In genomic region chrX:110413727-110414124, GRCh38 we compare ENCODE assay signal across 16 cellular contexts. TPM values are rescaled to one million over a fixed set of nuclear protein-coding genes. Genes with fewer than 3 reads are reported as not detected.
DNase-seq lines count a peak whose midpoint lies in the region; FAIRE-seq and TF ChIP-seq lines count a peak whose summit lies in the region.
"Had no signal": no experiment of that assay in that cellular context is flagged by ENCODE, and none has a peak within 500 bp of the region (broad histone marks: within the 10 kb centered on the region; RNA-seq: fewer than 3 reads in every experiment).

No MANE protein-coding gene starts in this region.

- no peak for DNase-seq in GM19239 (ENCODE audit: insufficient read length, low spot score)
- no peak for DNase-seq in MM.1S
- DNase-seq in astrocyte (ENCODE audit: low read depth), result no peak
- DNase-seq in osteoblast (ENCODE audit: insufficient read length, low spot score, missing footprints), result no peak
- no peak for DNase-seq in urothelium cell line (ENCODE audit: low spot score)
- no peak for DNase-seq in EL
- DNase-seq in erythroblast (lab: John Stamatoyannopoulos, UW), result no peak
- DNase-seq: GOT3 had no signal

- H3K27me3 ChIP-seq in MM.1S (replicated peaks; ENCODE audit: insufficient read depth, low read length), result no peaks in the 10 kb centered on the region
- no peaks in the 10 kb centered on the region for H3K27me3 ChIP-seq in astrocyte (ENCODE audit: insufficient read depth, low read length)
- H3K27me3 ChIP-seq in osteoblast (ENCODE audit: insufficient read depth, low read length), result no peaks in the 10 kb centered on the region
- H3K27me3 ChIP-seq: SJSA1 had no signal

- no peaks in the 10 kb centered on the region for H3K9me3 Mint-ChIP-seq in astrocyte (ENCODE audit: unreplicated experiment)
- H3K9me3 Mint-ChIP-seq: CD4-positive, alpha-beta memory T cell; IgD-negative memory B cell; T-cell had no signal

- H3K4me1 Mint-ChIP-seq in astrocyte (ENCODE audit: low read depth, unreplicated experiment), result peaks cover 27% of the 10 kb centered on the region

- FAIRE-seq in GM19239 (lab: Jason Lieb, UNC) (peak; percentile 18), astrocyte (lab: Jason Lieb, UNC) (no peak), urothelium cell line (lab: Jason Lieb, UNC) (no peak)
- FAIRE-seq: GM12878 had no signal

- H3K9ac ChIP-seq in MM.1S (ENCODE audit: low read length) (peak overlapping the region; percentile 19; the same call in 1 of the 2 replicates), astrocyte (ENCODE audit: low read length) (peak overlapping the region; percentile 70)

- H2AFZ ChIP-seq in MM.1S (ENCODE audit: low read length) (peak overlapping the region; percentile 39; the same call in 1 of the 2 replicates), astrocyte (ENCODE audit: low read depth, low read length) (no peak overlapping the region), osteoblast (ENCODE audit: low read length) (no peak overlapping the region)
- H2AFZ ChIP-seq: PC-9 had no signal

- H3K4me3 ChIP-seq in MM.1S (ENCODE audit: low read length) (peak overlapping the region; percentile 25; the same call in 1 of the 2 replicates), astrocyte (ENCODE audit: insufficient read depth, low read depth, low read length) (no peak overlapping the region), osteoblast (ENCODE audit: insufficient read depth, low read length) (no peak overlapping the region)
- H3K4me3 ChIP-seq: GM12878, PC-9, SJSA1 had no signal

- H4K20me1 ChIP-seq in MM.1S (ENCODE audit: insufficient read depth, low read length) (no peaks in the 10 kb centered on the region), astrocyte (ENCODE audit: insufficient read depth, low read length) (no peaks in the 10 kb centered on the region), osteoblast (ENCODE audit: insufficient read depth, low read length) (no peaks in the 10 kb centered on the region)

- H3K9me3 ChIP-seq in MM.1S (replicated peaks; ENCODE audit: insufficient read depth, low read length), result no peaks in the 10 kb centered on the region
- H3K9me3 ChIP-seq in astrocyte (ENCODE audit: insufficient read depth, low read depth, low read length), result no peaks in the 10 kb centered on the region
- no peaks in the 10 kb centered on the region for H3K9me3 ChIP-seq in osteoblast (ENCODE audit: low read depth, low read length)
- H3K9me3 ChIP-seq: Caco-2, HAP-1, SJSA1 had no signal

- peaks cover 22% of the 10 kb centered on the region for H3F3A ChIP-seq in MM.1S (ENCODE audit: insufficient read depth, low read length)

- no peak overlapping the region for H3K27ac Mint-ChIP-seq in astrocyte (ENCODE audit: unreplicated experiment)
- H3K27ac Mint-ChIP-seq: IgD-negative memory B cell, T-cell had no signal

- TF ChIP-seq POLR2A in erythroblast (IDR thresholded peaks at IDR 0.05; ENCODE audit: low read length), result no peak

- H3K4me2 ChIP-seq in MM.1S (ENCODE audit: low read depth, low read length) (peak overlapping the region; percentile 84), astrocyte (ENCODE audit: low read length) (peak overlapping the region; percentile 79), osteoblast (ENCODE audit: insufficient read depth, low read length) (no peak overlapping the region)

- no peaks in the 10 kb centered on the region for H3K79me2 ChIP-seq in MM.1S (ENCODE audit: low read length)
- no peaks in the 10 kb centered on the region for H3K79me2 ChIP-seq in astrocyte (ENCODE audit: insufficient read depth, low read length)
- H3K79me2 ChIP-seq in osteoblast (ENCODE audit: insufficient read depth, low read length), result no peaks in the 10 kb centered on the region

- H3K4me1 ChIP-seq in MM.1S (ENCODE audit: low read length), result peaks cover 41% of the 10 kb centered on the region
- H3K4me1 ChIP-seq in astrocyte (ENCODE audit: insufficient read depth, low read length), result peaks cover 54% of the 10 kb centered on the region
- H3K4me1 ChIP-seq in osteoblast (ENCODE audit: insufficient read depth, low read length), result peaks cover 39% of the 10 kb centered on the region
- H3K4me1 ChIP-seq: Caco-2 had no signal

- no peaks in the 10 kb centered on the region for H3K36me3 ChIP-seq in MM.1S (replicated peaks; ENCODE audit: insufficient read depth, low read length)
- no peaks in the 10 kb centered on the region for H3K36me3 ChIP-seq in astrocyte (ENCODE audit: insufficient read depth, low read length)
- H3K36me3 ChIP-seq in osteoblast (ENCODE audit: insufficient read depth, low read length), result no peaks in the 10 kb centered on the region
- H3K36me3 ChIP-seq: HAP-1, SJSA1 had no signal

- H3K27me3 Mint-ChIP-seq in astrocyte (ENCODE audit: low read depth, unreplicated experiment), result no peaks in the 10 kb centered on the region

- H3K36me3 Mint-ChIP-seq in astrocyte (ENCODE audit: low read depth, unreplicated experiment), result no peaks in the 10 kb centered on the region
- H3K36me3 Mint-ChIP-seq: CD4-positive, alpha-beta memory T cell; IgD-negative memory B cell; T-cell had no signal

- no peaks in the 10 kb centered on the region for H3K9me2 ChIP-seq in MM.1S (replicated peaks; ENCODE audit: insufficient read depth, low read length)

- TF ChIP-seq CTCF in MM.1S (IDR thresholded peaks at IDR 0.05; ENCODE audit: low read length) (no peak), astrocyte (IDR thresholded peaks at IDR 0.05; ENCODE audit: insufficient read depth, low read depth, low read length) (no peak), osteoblast (IDR thresholded peaks at IDR 0.05; ENCODE audit: extremely low read depth, low read depth, low read length) (no peak)

- H3K27ac ChIP-seq in MM.1S (ENCODE audit: low read length) (peak overlapping the region; percentile 74; the same call in 1 of the 2 replicates), astrocyte (ENCODE audit: low read depth, low read length) (peak overlapping the region; percentile 93), osteoblast (ENCODE audit: low read depth, low read length) (peak overlapping the region; percentile 85)
- H3K27ac ChIP-seq: PC-9, SJSA1 had no signal

- no peak overlapping the region for H3K4me3 Mint-ChIP-seq in astrocyte (ENCODE audit: unreplicated experiment)
- H3K4me3 Mint-ChIP-seq: CD4-positive, alpha-beta memory T cell; IgD-negative memory B cell; T-cell had no signal

RNA-seq across cellular contexts. Expression of gene RTL9, which starts 55.1 kb away (rescaled TPM):
- total RNA-seq in astrocyte (0.91 and 0.94 TPM in 2 replicates), osteoblast (0.59 and 0.72 TPM in 2 replicates)
- total RNA-seq: CD4-positive, alpha-beta memory T cell; T-cell had no signal
